In the genomic region with DNA sequence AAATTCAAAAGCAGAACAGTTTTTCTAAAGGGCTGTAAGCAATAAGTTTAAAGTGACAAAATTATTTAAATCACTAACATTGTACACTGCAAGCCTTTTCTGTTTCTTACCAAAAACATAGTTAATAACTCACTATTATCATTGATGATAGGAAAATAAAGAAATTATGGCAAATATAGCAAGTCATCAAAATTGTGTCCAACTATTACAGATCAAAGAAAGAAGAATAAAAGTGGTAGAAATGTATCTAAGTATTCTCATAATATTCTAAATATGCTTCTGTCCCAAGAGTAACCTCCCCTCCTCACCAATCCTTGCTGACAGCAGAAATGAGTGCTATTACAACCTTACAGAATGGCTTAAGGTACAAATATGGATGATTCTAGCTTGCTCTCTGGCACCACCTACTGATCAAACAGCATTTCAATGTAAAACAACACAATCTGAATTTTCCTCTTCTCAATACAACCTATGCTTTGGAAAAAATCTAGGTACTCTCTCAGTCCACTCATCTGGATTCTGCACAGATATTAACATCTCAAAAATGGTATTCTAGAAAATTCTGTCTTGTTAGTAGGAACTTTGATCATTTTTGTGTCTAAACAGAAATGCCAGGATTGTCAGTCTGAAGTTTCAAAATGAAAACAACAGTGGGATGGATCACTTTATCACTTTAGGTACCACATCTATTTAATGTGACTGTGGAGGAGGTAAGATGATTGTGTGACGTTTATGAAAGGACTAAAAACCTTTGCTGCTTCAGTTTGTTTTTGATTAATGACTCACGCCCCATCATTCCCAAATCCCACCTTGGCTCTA, we compare ENCODE assay signal across 8 cellular contexts. TPM values are rescaled to one million over a fixed set of nuclear protein-coding genes. Genes with fewer than 3 reads are reported as not detected.
DNase-seq lines count a peak whose midpoint lies in the region; ATAC-seq and TF ChIP-seq lines count a peak whose summit lies in the region.

No MANE protein-coding gene starts in this region.

- H3F3A ChIP-seq in neural cell (ENCODE audit: insufficient read depth, low read length, poor library complexity, severe bottlenecking) = no peaks in the 10 kb centered on the region

- H3K9me2 ChIP-seq in neural cell (ENCODE audit: insufficient read depth, low read length) = no peaks in the 10 kb centered on the region

- H3K4me3 ChIP-seq in SJCRH30 (no peak overlapping the region), neural cell (ENCODE audit: low read length) (no peak overlapping the region)

- H3K36me3 Mint-ChIP-seq in activated T-helper 1 cell treated with anti-CD3 and anti-CD28 coated beads, Interleukin-12 subunit alpha, Interleukin-12 subunit beta, Interleukin-2, Interleukin-4 antibody, amounts not matched to agents 30 ng/mL and 10 ng/mL and 1 ng/mL, durations not matched to agents 14 hours and 24 hours and 36 hours (ENCODE audit: low read depth) = peaks cover 14% of the 10 kb centered on the region

- no peak overlapping the region for H2AFZ ChIP-seq in neural cell (ENCODE audit: low read depth, low read length)

- no peaks in the 10 kb centered on the region for H4K20me1 ChIP-seq in neural cell (ENCODE audit: insufficient read depth)

- no peak for TF ChIP-seq EP300 in neural cell (conservative IDR thresholded peaks at IDR 0.05; ENCODE audit: poor library complexity, severe bottlenecking)

- no peak overlapping the region for H3K4me3 Mint-ChIP-seq in activated T-helper 1 cell treated with anti-CD3 and anti-CD28 coated beads, Interleukin-12 subunit alpha, Interleukin-12 subunit beta, Interleukin-2, Interleukin-4 antibody, amounts not matched to agents 30 ng/mL and 10 ng/mL and 1 ng/mL, durations not matched to agents 14 hours and 24 hours and 36 hours

- no peaks in the 10 kb centered on the region for H3K27me3 Mint-ChIP-seq in activated T-helper 1 cell treated with anti-CD3 and anti-CD28 coated beads, Interleukin-12 subunit alpha, Interleukin-12 subunit beta, Interleukin-2, Interleukin-4 antibody, amounts not matched to agents 30 ng/mL and 10 ng/mL and 1 ng/mL, durations not matched to agents 14 hours and 24 hours and 36 hours (ENCODE audit: insufficient read depth)

- no peaks in the 10 kb centered on the region for H3K4me1 ChIP-seq in SJCRH30

- no peak overlapping the region for H3K9ac ChIP-seq in neural cell (ENCODE audit: low read length)

- TF ChIP-seq RAD21 in neural cell (conservative IDR thresholded peaks at IDR 0.05) = peak; percentile 74

- peak; percentile 62 for DNase-seq in AG20443 (ENCODE audit: low spot score)
- DNase-seq in LHCN-M2 (ENCODE audit: low read depth) = peak; percentile 39
- DNase-seq in SJCRH30 = peak; percentile 30 to 72
- no peak for DNase-seq in activated T-helper 1 cell treated with anti-CD3 and anti-CD28 coated beads, Interleukin-12 subunit alpha, Interleukin-12 subunit beta, Interleukin-2, Interleukin-4 antibody, amounts not matched to agents 30 ng/mL and 10 ng/mL and 1 ng/mL, durations not matched to agents 14 hours and 24 hours and 36 hours (ENCODE audit: low spot score)

- no peak overlapping the region for H3K27ac Mint-ChIP-seq in activated T-helper 1 cell treated with anti-CD3 and anti-CD28 coated beads, Interleukin-12 subunit alpha, Interleukin-12 subunit beta, Interleukin-2, Interleukin-4 antibody, amounts not matched to agents 30 ng/mL and 10 ng/mL and 1 ng/mL, durations not matched to agents 14 hours and 24 hours and 36 hours

- no peaks in the 10 kb centered on the region for H3K79me2 ChIP-seq in neural cell (replicated peaks; ENCODE audit: insufficient read depth, low read length)

- ATAC-seq in esophagus mucosa (peak; percentile 29), GM18870 (IDR thresholded peaks at IDR 0.05; ENCODE audit: unreplicated experiment) (no peak)

- no peaks in the 10 kb centered on the region for H3K9me3 Mint-ChIP-seq in activated T-helper 1 cell treated with anti-CD3 and anti-CD28 coated beads, Interleukin-12 subunit alpha, Interleukin-12 subunit beta, Interleukin-2, Interleukin-4 antibody, amounts not matched to agents 30 ng/mL and 10 ng/mL and 1 ng/mL, durations not matched to agents 14 hours and 24 hours and 36 hours

- H3K36me3 ChIP-seq in SJCRH30 (no peaks in the 10 kb centered on the region), neural cell (ENCODE audit: insufficient read depth, low read length) (no peaks in the 10 kb centered on the region)

- H3K4me1 Mint-ChIP-seq in activated T-helper 1 cell treated with anti-CD3 and anti-CD28 coated beads, Interleukin-12 subunit alpha, Interleukin-12 subunit beta, Interleukin-2, Interleukin-4 antibody, amounts not matched to agents 30 ng/mL and 10 ng/mL and 1 ng/mL, durations not matched to agents 14 hours and 24 hours and 36 hours (ENCODE audit: low read depth) = no peaks in the 10 kb centered on the region

- no peak overlapping the region for H3K4me2 ChIP-seq in neural cell (ENCODE audit: low read length)

- H3K27me3 ChIP-seq in SJCRH30 = no peaks in the 10 kb centered on the region
- no peaks in the 10 kb centered on the region for H3K27me3 ChIP-seq in neural cell (ENCODE audit: insufficient read depth, low read depth, low read length)

- intact Hi-C loops in activated T-helper 1 cell treated with anti-CD3 and anti-CD28 coated beads, Interleukin-12 subunit alpha, Interleukin-12 subunit beta, Interleukin-2, Interleukin-4 antibody, amounts not matched to agents 30 ng/mL and 10 ng/mL and 1 ng/mL, durations not matched to agents 14 hours and 24 hours and 36 hours (cut with micrococcal nuclease) = loop anchor here (1.0 to 2.0 kb wide), 2 partner anchors 22 to 512 kb away; no protein-coding TSS in a partner anchor

- TF ChIP-seq CTCF in GM12801 (IDR thresholded peaks at IDR 0.05; ENCODE audit: extremely low read depth, insufficient read length) (peak; percentile 55), neural cell (IDR thresholded peaks at IDR 0.05; ENCODE audit: poor library complexity, severe bottlenecking) (peak; percentile 85)

- H3K9me3 ChIP-seq in SJCRH30 (replicated peaks) = no peaks in the 10 kb centered on the region
- no peaks in the 10 kb centered on the region for H3K9me3 ChIP-seq in neural cell (ENCODE audit: low read length)

- H3K27ac ChIP-seq in SJCRH30 = no peak overlapping the region
- H3K27ac ChIP-seq in neural cell (ENCODE audit: low read length) = no peak overlapping the region

TF ChIP-seq in neural cell, 6 proteins besides CTCF, POLR2A, EP300 and RAD21:
- TF ChIP-seq SMC3 (conservative IDR thresholded peaks at IDR 0.05; ENCODE audit: poor library complexity) (peak; percentile 78), MXI1 (conservative IDR thresholded peaks at IDR 0.05; ENCODE audit: poor library complexity, severe bottlenecking) (no peak)

RNA-seq across cellular contexts. Expression of gene ZFP64, which starts 40.9 kb away (rescaled TPM):
- total RNA-seq in LHCN-M2 (2014; rRNA removed) (8.3 and 9.1 TPM in 2 replicates), esophagus mucosa (12.9 TPM)
- 6.2 TPM for polyA plus RNA-seq in LHCN-M2 (2012)
- total RNA-seq in SJCRH30 (2014; rRNA removed; shearing (Covaris generic)) = 8.9 and 9.5 TPM in 2 replicates
- polyA plus RNA-seq in neural cell = 4.7 and 5.1 TPM in 2 replicates
- 16.1 and 19.5 TPM in 2 replicates for polyA minus RNA-seq in neural cell
- 12.2 and 12.8 TPM in 2 replicates for total RNA-seq in activated T-helper 1 cell treated with anti-CD3 and anti-CD28 coated beads, Interleukin-12 subunit alpha, Interleukin-12 subunit beta, Interleukin-2, Interleukin-4 antibody, amounts not matched to agents 30 ng/mL and 10 ng/mL and 1 ng/mL, durations not matched to agents 14 hours and 24 hours and 36 hours
